Comparison of ENCODE assay signal across 23 cellular contexts in the genomic region with DNA sequence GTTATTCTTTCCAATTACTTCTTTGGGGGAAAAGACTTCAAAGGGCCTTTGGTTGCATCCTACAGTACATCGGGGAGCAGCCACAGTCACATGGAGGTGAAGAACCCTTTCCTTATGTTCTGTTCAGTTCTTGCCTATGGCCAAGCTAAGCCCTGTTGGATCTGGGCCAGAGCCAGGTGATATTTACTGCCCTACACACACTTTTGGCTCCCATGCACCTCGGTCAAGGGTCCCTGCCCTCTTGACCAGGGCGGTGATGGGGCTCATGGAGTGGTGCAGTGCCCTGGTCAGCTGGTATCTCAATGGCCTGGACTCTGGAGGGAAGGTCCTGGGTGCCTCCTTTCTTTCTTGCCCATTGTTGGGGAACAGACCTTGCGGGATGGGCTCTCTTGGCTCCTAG.
"Had no signal": no experiment of that assay in that cellular context is flagged by ENCODE, and none has a peak within 500 bp of the region (broad histone marks: within the 10 kb centered on the region; RNA-seq: fewer than 3 reads in every experiment).

No MANE protein-coding gene starts in this region.

- H3K4me3 ChIP-seq: body of pancreas, gastroesophageal sphincter, ovary, smooth muscle cell, stomach, thyroid gland had no signal

- H3K9me3 ChIP-seq: body of pancreas, gastroesophageal sphincter, ovary, stomach, thyroid gland had no signal

- H3K27me3 ChIP-seq: body of pancreas, gastroesophageal sphincter, ovary, stomach, thyroid gland had no signal

- ATAC-seq: activated T-cell treated with anti-CD3 and anti-CD28 coated beads, Interleukin-2, amount 50 U/mL, for 72 hours; body of pancreas; gastroesophageal sphincter; naive thymus-derived CD4-positive, alpha-beta T cell; stimulated activated naive B cell treated with anti-CD40 and anti-IgM and Interleukin-4, amounts not matched to agents 10 μg/mL and 1 μg/mL and 100 μg/mL, for 72 hours had no signal

- H3K36me3 ChIP-seq: gastroesophageal sphincter, ovary, stomach, thyroid gland had no signal

- DNase-seq: activated CD4-positive, alpha-beta T cell treated with anti-CD3 and anti-CD28 coated beads for 4 hours; activated CD4-positive, alpha-beta T cell treated with anti-CD3 and anti-CD28 coated beads, Interleukin-2, amount 50 U/mL, for 4 hours; activated naive CD4-positive, alpha-beta T cell; activated T-cell treated with anti-CD3 and anti-CD28 coated beads for 4 hours; activated T-cell treated with anti-CD3 and anti-CD28 coated beads, Interleukin-2, amount 50 U/mL, for 72 hours; aorta; dermis blood vessel endothelial cell; effector CD8-positive, alpha-beta T cell; erythroblast; hypothalamus; immature natural killer cell; kidney; midbrain; naive thymus-derived CD4-positive, alpha-beta T cell; ovary; stimulated activated CD4-positive, alpha-beta T cell treated with anti-CD3 and anti-CD28 coated beads, Interleukin-1b, Interleukin-23, amount 100 ng/mL, for 48 hours; stimulated activated naive B cell treated with anti-CD40 and anti-IgM and Interleukin-4, amounts not matched to agents 10 μg/mL and 1 μg/mL and 100 μg/mL, for 72 hours; stomach; T-helper 1 cell; thyroid gland had no signal

- H3K27ac ChIP-seq: ovary, thyroid gland had no signal
